1 cellular context compared by ENCODE assay signal in the genomic region with DNA sequence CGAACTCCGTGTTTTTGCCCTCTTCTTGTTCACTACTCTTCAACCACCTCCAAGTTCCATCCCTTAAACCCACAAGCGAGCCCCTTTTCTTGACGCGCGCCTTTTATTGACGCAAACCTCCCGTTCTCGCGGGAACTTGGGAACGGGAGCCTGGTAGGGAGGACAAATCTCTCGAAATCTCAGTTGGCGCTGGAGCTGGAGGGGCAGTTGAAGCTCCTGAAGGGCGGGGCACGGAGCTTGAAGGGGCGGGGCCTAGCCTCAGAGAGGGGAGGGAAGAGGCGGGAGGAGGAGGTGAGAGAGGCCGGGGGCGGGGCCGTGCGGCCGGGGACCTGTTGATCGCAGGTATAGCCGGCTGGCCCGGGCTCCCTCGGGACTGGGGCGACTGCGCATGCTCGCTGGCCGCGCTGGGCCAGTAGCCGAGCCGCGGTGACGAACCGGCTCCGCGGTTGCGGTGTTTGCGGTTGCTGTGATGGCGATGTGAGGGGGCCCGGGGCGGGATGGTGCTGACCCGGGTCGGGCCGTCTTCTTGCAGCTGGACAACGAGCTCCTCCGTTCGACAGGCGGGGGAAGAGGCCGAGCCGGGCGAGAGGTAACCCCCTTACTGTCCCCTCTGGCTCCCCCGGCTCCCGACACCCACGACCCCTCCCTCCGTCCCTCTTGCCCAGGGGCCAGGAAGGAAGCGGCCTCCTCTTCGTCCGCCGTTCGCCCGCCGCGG.
A peak's percentile ranks its signal among the peaks of the same experiment; 100 is the strongest.
TF ChIP-seq lines count a peak whose summit lies in the region.

A gene (plus strand): TSS at position 395 of the 715 bp plus-strand sequence. CDS start 14,835 bp downstream, outside the sequence.

TF ChIP-seq in GM12878, 131 proteins besides CTCF, POLR2A, EP300 and RAD21 (continued from another document):
- TF ChIP-seq, protein P1, sequence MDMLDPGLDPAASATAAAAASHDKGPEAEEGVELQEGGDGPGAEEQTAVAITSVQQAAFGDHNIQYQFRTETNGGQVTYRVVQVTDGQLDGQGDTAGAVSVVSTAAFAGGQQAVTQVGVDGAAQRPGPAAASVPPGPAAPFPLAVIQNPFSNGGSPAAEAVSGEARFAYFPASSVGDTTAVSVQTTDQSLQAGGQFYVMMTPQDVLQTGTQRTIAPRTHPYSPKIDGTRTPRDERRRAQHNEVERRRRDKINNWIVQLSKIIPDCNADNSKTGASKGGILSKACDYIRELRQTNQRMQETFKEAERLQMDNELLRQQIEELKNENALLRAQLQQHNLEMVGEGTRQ (IDR thresholded peaks at IDR 0.05; ENCODE audit: borderline replicate concordance, low read depth, low read length): no peak
- no peak for TF ChIP-seq PAX8 (IDR thresholded peaks at IDR 0.05)
- TF ChIP-seq HDAC6 (IDR thresholded peaks at IDR 0.05; ENCODE audit: unreplicated experiment): peak; percentile 64
- peak; percentile 97 for TF ChIP-seq CREM (IDR thresholded peaks at IDR 0.05; ENCODE audit: low read depth)
